1 cellular context compared by ENCODE assay signal in genomic region chr1:22653741-22654140, GRCh38.
TF ChIP-seq lines count a peak whose summit lies in the region.

No MANE protein-coding gene starts in this region.

TF ChIP-seq in GM23338, 12 proteins besides CTCF, POLR2A, EP300 and RAD21 (continued from another document):
- TF ChIP-seq ZNF462 (CRISPR knock-in tag; IDR thresholded peaks at IDR 0.05), result no peak
- no peak for TF ChIP-seq ETS1 (IDR thresholded peaks at IDR 0.05)
- no peak for TF ChIP-seq EZH2phosphoT487 (IDR thresholded peaks at IDR 0.05; ENCODE audit: unreplicated experiment)
- no peak for TF ChIP-seq JUNB (IDR thresholded peaks at IDR 0.05; ENCODE audit: unreplicated experiment)
- TF ChIP-seq EZH2 (IDR thresholded peaks at IDR 0.05; ENCODE audit: low read depth, unreplicated experiment), result no peak
- TF ChIP-seq ZNF114 (CRISPR knock-in tag; IDR thresholded peaks at IDR 0.05), result no peak
- no peak for TF ChIP-seq ZNF331 (CRISPR knock-in tag; IDR thresholded peaks at IDR 0.05; ENCODE audit: low read depth)
- no peak for TF ChIP-seq CREB1 (CRISPR knock-in tag; IDR thresholded peaks at IDR 0.05; ENCODE audit: low read depth)
- TF ChIP-seq REST (IDR thresholded peaks at IDR 0.05; ENCODE audit: unreplicated experiment), result no peak
- no peak for TF ChIP-seq NANOG (IDR thresholded peaks at IDR 0.05; ENCODE audit: borderline replicate concordance)
- TF ChIP-seq POLR2AphosphoS5 (IDR thresholded peaks at IDR 0.05; ENCODE audit: low read depth), result no peak
TF ChIP-seq in GM23338: peak in this region for 0.
